8 cellular contexts compared by ENCODE assay signal in genomic region chr20:36051318-36052116, GRCh38.
DNase-seq lines count a peak whose midpoint lies in the region; ATAC-seq, FAIRE-seq and TF ChIP-seq lines count a peak whose summit lies in the region.

No MANE protein-coding gene starts in this region.

- no peaks in the 10 kb centered on the region for H3K36me3 ChIP-seq in bronchial epithelial cell (ENCODE audit: control insufficient read depth, insufficient read depth, low read length)
- H3K36me3 ChIP-seq in mucosa of rectum (ENCODE audit: control insufficient read depth in 2 of 2, insufficient read depth in 2 of 2, low read length in 2 of 2), result no peaks in the 10 kb centered on the region

- WGBS in A549 (ENCODE audit: missing lambda C conversion rate), result 90% methylated on average over 13 of the region's 13 CpGs

- H3K9me3 Mint-ChIP-seq in IgD-negative memory B cell, result no peaks in the 10 kb centered on the region

- H3K27ac ChIP-seq in A549 (peak overlapping the region; percentile 98 to 99), mucosa of rectum (ENCODE audit: low read depth in 2 of 2, low read length in 2 of 2) (peak overlapping the region; percentile 97 to 98)

- peak overlapping the region; percentile 79 for H3K4me2 ChIP-seq in A549

- TF ChIP-seq CTCF in A549 (IDR thresholded peaks at IDR 0.05) (no peak), bronchial epithelial cell (IDR thresholded peaks at IDR 0.05; ENCODE audit: insufficient read depth, low read length, severe bottlenecking) (no peak)

- CTCF ChIA-PET in A549 (lab: Yijun Ruan, JAX), result interaction anchor here (0.6 to 1.8 kb wide), 6 partner anchors 8 to 87 kb away, joined by 3 to 8 read pairs (median 4); no protein-coding TSS in a partner anchor

- TF ChIP-seq RAD21 in A549 (conservative IDR thresholded peaks at IDR 0.05 in 1 of 2, IDR thresholded peaks at IDR 0.05 in 1 of 2), result no peak

- peaks cover 28 to 36% (median 33%) of the 10 kb centered on the region in 3 donors for H3K4me1 Mint-ChIP-seq in IgD-negative memory B cell

- TF ChIP-seq EP300 in A549 (IDR thresholded peaks at IDR 0.05), result no peak

- H3K9me3 ChIP-seq in A549 (no peaks in the 10 kb centered on the region), mucosa of rectum (ENCODE audit: control insufficient read depth in 2 of 2, low read length in 2 of 2) (no peaks in the 10 kb centered on the region)

- POLR2A ChIA-PET in A549 (lab: Yijun Ruan, JAX), result interaction anchor here (0.6 to 2.0 kb wide), 4 partner anchors 13 to 56 kb away, joined by 3 to 8 read pairs (median 3); no protein-coding TSS in a partner anchor

- peak overlapping the region; percentile 2 to 99 for H3K9ac ChIP-seq in mucosa of rectum (ENCODE audit: low read depth in 1 of 2, low read length in 2 of 2)

- H3K4me1 ChIP-seq in A549 (peaks cover 21% of the 10 kb centered on the region), mucosa of rectum (ENCODE audit: control insufficient read depth in 2 of 2, insufficient read depth in 2 of 2, low read length in 2 of 2) (peaks cover 6% of the 10 kb centered on the region in 2 donors)

- FAIRE-seq in A549 (lab: Jason Lieb, UNC) (no peak), bronchial epithelial cell (lab: Jason Lieb, UNC) (no peak)

- H3K27ac Mint-ChIP-seq in IgD-negative memory B cell, result peak overlapping the region; percentile 60 to 87 (median 67)

- H3K27me3 ChIP-seq in bronchial epithelial cell (ENCODE audit: control insufficient read depth, insufficient read depth, low read length) (no peaks in the 10 kb centered on the region), mucosa of rectum (ENCODE audit: control insufficient read depth in 2 of 2, insufficient read depth in 2 of 2, low read length in 2 of 2) (no peaks in the 10 kb centered on the region)

- peaks cover 3% of the 10 kb centered on the region for H3K36me3 Mint-ChIP-seq in IgD-negative memory B cell

- DNase-seq in A549 (ENCODE audit: low read depth in 1 of 2, low spot score in 1 of 2) (no peak), bronchial epithelial cell (ENCODE audit: low read depth) (no peak), NCI-H2029 (lab: John Stamatoyannopoulos, UW) (no peak), NCI-H1048 (lab: John Stamatoyannopoulos, UW) (no peak)

- H3K4me3 ChIP-seq in A549 (peak overlapping the region; percentile 98), bronchial epithelial cell (ENCODE audit: low read depth, low read length) (peak overlapping the region; percentile 81), mucosa of rectum (ENCODE audit: low read length in 2 of 2) (peak overlapping the region; percentile 82 to 90)

- ATAC-seq in A549 (no peak), GM18861 (IDR thresholded peaks at IDR 0.05; ENCODE audit: unreplicated experiment) (no peak), HG03571 (IDR thresholded peaks at IDR 0.05; ENCODE audit: unreplicated experiment) (no peak)

- H3K27me3 Mint-ChIP-seq in IgD-negative memory B cell, result no peaks in the 10 kb centered on the region

- H3K4me3 Mint-ChIP-seq in IgD-negative memory B cell, result peak overlapping the region; percentile 86 to 97 (median 95)

- TF ChIP-seq POLR2A in A549 (IDR thresholded peaks at IDR 0.05; ENCODE audit: low read length), result no peak

TF ChIP-seq in A549, 52 proteins besides CTCF, POLR2A, EP300 and RAD21:
- no peak for TF ChIP-seq FOSB (CRISPR knock-in tag; IDR thresholded peaks at IDR 0.05)
- no peak for TF ChIP-seq RARB (CRISPR knock-in tag; IDR thresholded peaks at IDR 0.05)
- TF ChIP-seq MAFK (IDR thresholded peaks at IDR 0.05; ENCODE audit: partially characterized antibody), result peak; percentile 57
- TF ChIP-seq RCOR1 (IDR thresholded peaks at IDR 0.05; ENCODE audit: low read depth, low read length), result no peak
- TF ChIP-seq PHF8 (IDR thresholded peaks at IDR 0.05; ENCODE audit: borderline replicate concordance, low read depth), result no peak
